In the genomic region with DNA sequence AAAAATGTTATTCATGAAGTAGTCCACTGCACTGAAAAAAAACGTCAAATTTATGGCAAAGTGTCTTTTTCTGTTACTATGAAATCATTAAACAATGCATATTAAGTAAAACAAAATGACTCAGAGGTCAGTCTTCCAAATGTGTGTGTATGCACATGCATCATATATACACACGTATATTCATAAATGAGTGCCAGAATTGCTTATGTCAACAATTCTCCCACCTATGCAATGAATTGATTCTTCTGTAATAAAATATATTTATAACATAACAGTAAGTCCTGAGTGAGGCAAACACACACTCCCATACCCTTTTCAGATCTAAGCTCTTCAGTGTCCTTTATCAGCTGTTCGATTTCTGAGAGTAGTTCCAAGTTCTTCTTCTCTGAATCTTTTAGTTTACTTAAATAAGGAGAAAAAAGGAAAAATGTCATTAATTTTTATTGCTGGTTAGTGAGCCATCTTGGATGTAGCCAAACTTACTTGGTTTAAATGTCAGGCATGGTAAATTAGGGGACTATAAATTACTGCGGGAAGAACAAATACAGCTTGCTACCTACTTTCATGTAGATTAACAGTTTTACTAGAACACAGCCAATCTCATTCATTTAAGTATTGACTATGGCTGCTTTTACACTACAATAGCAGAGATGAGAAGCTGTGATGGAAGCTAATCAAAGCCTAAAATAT, we compare ENCODE assay signal across 19 cellular contexts.
A peak's percentile ranks its signal among the peaks of the same experiment; 100 is the strongest.
DNase-seq lines count a peak whose midpoint lies in the region; ATAC-seq, FAIRE-seq and TF ChIP-seq lines count a peak whose summit lies in the region.
"Had no signal": no experiment of that assay in that cellular context is flagged by ENCODE, and none has a peak within 500 bp of the region (broad histone marks: within the 10 kb centered on the region; RNA-seq: fewer than 3 reads in every experiment).

No MANE protein-coding gene starts in this region.

- H3K79me1 ChIP-seq in trophoblast cell (ENCODE audit: low read length): no peaks in the 10 kb centered on the region

- H3K9me2 ChIP-seq in PC-3 (replicated peaks; ENCODE audit: low read length): no peaks in the 10 kb centered on the region

- H2BK5ac ChIP-seq in trophoblast cell (ENCODE audit: low read depth, low read length, poor library complexity): no peak overlapping the region

- H3F3A ChIP-seq in PC-3 (ENCODE audit: low read length, unreplicated experiment): peaks cover 5% of the 10 kb centered on the region

- BruUV-seq in HepG2 (replicated peaks; lab: Mats Ljungman, UMichigan) (no TSS peak), PC-3 (replicated peaks; lab: Mats Ljungman, UMichigan) (no TSS peak)

- H2AFZ ChIP-seq in HepG2 (ENCODE audit: low read length): no peak overlapping the region
- H2AFZ ChIP-seq in PC-3 (ENCODE audit: low read length): no peak overlapping the region
- H2AFZ ChIP-seq in trophoblast cell (ENCODE audit: insufficient read depth, low read length, poor library complexity): no peak overlapping the region

- POLR2A ChIA-PET in HepG2 (lab: Yijun Ruan, JAX): no interaction called here
- POLR2A ChIA-PET in HEK293 (lab: Yijun Ruan, JAX): no interaction called here
- POLR2A ChIA-PET in PC-3 (lab: Charles Lee; ENCODE audit: unreplicated experiment): no interaction called here

- CTCF ChIA-PET in HepG2 (lab: Yijun Ruan, JAX; ENCODE audit: low intra/inter-chr PET ratio, low total read pairs) (no interaction called here), HEK293 (lab: Yijun Ruan, JAX) (interaction anchor here (0.6 to 1.3 kb wide), 4 partner anchors 10 to 591 kb away, joined by 3 to 6 read pairs (median 4); no protein-coding TSS in a partner anchor), PC-3 (lab: Charles Lee) (interaction anchor here (0.6 kb wide), 1 partner anchor 1007 kb away, joined by 4 read pairs; no protein-coding TSS in a partner anchor)

- no peak for TF ChIP-seq RAD21 in HepG2 (CRISPR knock-in tag; IDR thresholded peaks at IDR 0.05)

- intact Hi-C loops in HepG2 (cut with micrococcal nuclease; ENCODE audit: unreplicated experiment): no loop called here
- intact Hi-C loops in right lobe of liver (cut with DNase I): no loop called here
- intact Hi-C loops in PC-3 (cut with micrococcal nuclease): no loop called here

- no peak overlapping the region for H3K14ac ChIP-seq in trophoblast cell (ENCODE audit: low read length)

- H3K9me3 ChIP-seq in HepG2 (ENCODE audit: low read length): no peaks in the 10 kb centered on the region
- no peaks in the 10 kb centered on the region for H3K9me3 ChIP-seq in right lobe of liver
- no peaks in the 10 kb centered on the region for H3K9me3 ChIP-seq in HEK293 (ENCODE audit: control insufficient read depth, insufficient read depth, low read depth, low read length)
- no peaks in the 10 kb centered on the region for H3K9me3 ChIP-seq in PC-3 (ENCODE audit: low read length)
- H3K9me3 ChIP-seq in trophoblast cell (ENCODE audit: insufficient read depth, low read depth, low read length): no peaks in the 10 kb centered on the region
- H3K9me3 ChIP-seq: Caco-2 had no signal

- peaks cover 2 to 21% of the 10 kb centered on the region in 2 experiments; a peak in 1 of 5 replicates for H3K36me3 ChIP-seq in HepG2 (replicated peaks in 1 of 2; ENCODE audit: control insufficient read depth in 1 of 2, insufficient read depth in 2 of 2, low read length in 2 of 2)
- H3K36me3 ChIP-seq in right lobe of liver: peaks cover 0 to 10% (median 5%) of the 10 kb centered on the region in 4 donors
- peaks cover 3 to 5% of the 10 kb centered on the region in 2 experiments; a peak in 2 of 3 replicates for H3K36me3 ChIP-seq in HEK293 (ENCODE audit: control insufficient read depth in 2 of 2, insufficient read depth in 1 of 2, low read length in 2 of 2)
- H3K36me3 ChIP-seq in PC-3 (ENCODE audit: low read depth, low read length): no peaks in the 10 kb centered on the region; the same call in 1 of the 2 replicates
- no peaks in the 10 kb centered on the region for H3K36me3 ChIP-seq in trophoblast cell (ENCODE audit: control insufficient read depth in 1 of 2, insufficient read depth in 2 of 2, low read length in 2 of 2)

- H3K4me2 ChIP-seq in HepG2 (ENCODE audit: low read depth, low read length) (no peak overlapping the region), PC-3 (ENCODE audit: low read length) (peak overlapping the region; percentile 82), trophoblast cell (ENCODE audit: low read length) (no peak overlapping the region)

- no peak overlapping the region for H3K18ac ChIP-seq in trophoblast cell (ENCODE audit: low read length)

- ATAC-seq in HepG2: no peak
- ATAC-seq in right lobe of liver: no peak
- ATAC-seq in PC-3: no peak

- H3K9ac ChIP-seq in HepG2 (ENCODE audit: insufficient read depth, low read depth, low read length): no peak overlapping the region
- H3K9ac ChIP-seq in PC-3 (ENCODE audit: low read length): peak overlapping the region; percentile 40
- no peak overlapping the region for H3K9ac ChIP-seq in trophoblast cell (ENCODE audit: low read length)
- H3K9ac ChIP-seq: KMS-11 had no signal

- H4K8ac ChIP-seq in trophoblast cell (ENCODE audit: low read depth, low read length): no peak overlapping the region

- H3K23ac ChIP-seq in trophoblast cell (ENCODE audit: low read length): no peak overlapping the region

- H3K27me3 ChIP-seq in HepG2 (ENCODE audit: control insufficient read depth in 1 of 2, insufficient read depth in 2 of 2, low read length in 2 of 2): no peaks in the 10 kb centered on the region
- H3K27me3 ChIP-seq in right lobe of liver: no peaks in the 10 kb centered on the region
- H3K27me3 ChIP-seq in PC-3 (ENCODE audit: low read length): no peaks in the 10 kb centered on the region
- no peaks in the 10 kb centered on the region for H3K27me3 ChIP-seq in trophoblast cell (ENCODE audit: insufficient read depth, low read length)

- no peak overlapping the region for H2AK5ac ChIP-seq in trophoblast cell (ENCODE audit: low read length)

- no peaks in the 10 kb centered on the region for H3K79me2 ChIP-seq in HepG2 (ENCODE audit: insufficient read depth, low read length)
- H3K79me2 ChIP-seq in PC-3 (ENCODE audit: low read length): no peaks in the 10 kb centered on the region
- H3K79me2 ChIP-seq in trophoblast cell (ENCODE audit: control insufficient read depth, insufficient read depth, low read length, poor library complexity): no peaks in the 10 kb centered on the region

- TF ChIP-seq EP300 in HepG2 (IDR thresholded peaks at IDR 0.05; ENCODE audit: low read depth in 2 of 2, low read length in 2 of 2) (no peak), HepG2 (CRISPR knock-in tag; IDR thresholded peaks at IDR 0.05; ENCODE audit: borderline replicate concordance) (no peak)

- no peak overlapping the region for H4K91ac ChIP-seq in trophoblast cell (ENCODE audit: low read depth, low read length)

- H2BK120ac ChIP-seq in trophoblast cell (ENCODE audit: insufficient read depth, low read length, poor library complexity): no peak overlapping the region

- in situ Hi-C loops in HepG2 (cut with HindIII; ENCODE audit: extremely low pct_ligation_motif_present, low pct_unique_long_range_greater_than_20kb): no loop called here

- no peak for TF ChIP-seq CTCF in HepG2 (CRISPR knock-in tag; IDR thresholded peaks at IDR 0.05)
- TF ChIP-seq CTCF in right lobe of liver (IDR thresholded peaks at IDR 0.05): no peak
- no peak for TF ChIP-seq CTCF in HEK293 (tag by site-specific recombination; IDR thresholded peaks at IDR 0.05)
- TF ChIP-seq CTCF in PC-3 (conservative IDR thresholded peaks at IDR 0.05; ENCODE audit: low read depth, low read length): no peak

- no peak for DNase-seq in HepG2 (ENCODE audit: low spot score)
- no peak for DNase-seq in right lobe of liver
- peak; percentile 35 for DNase-seq in PC-3
- DNase-seq in NCI-H2227 treated with DMSO at 0.1 percent for 48 hours (lab: John Stamatoyannopoulos, UW): no peak
- no peak for DNase-seq in trophoblast cell
- DNase-seq in NCI-H526 treated with DMSO at 0.1 percent for 48 hours (lab: John Stamatoyannopoulos, UW): no peak
- DNase-seq: AML-193; Caco-2; CD4-positive, alpha-beta T cell; DMS153; DMS79 treated with DMSO at 0.1 percent for 48 hours; GF-D8; H9 had no signal

- WGBS in HepG2 (ENCODE audit: low lambda C conversion rate): 91% methylated on average over 4 of the region's 4 CpGs
- 90% methylated on average over 4 of the region's 4 CpGs for WGBS in right lobe of liver (ENCODE audit: insufficient coverage, low coverage, low lambda C conversion rate, missing lambda C conversion rate)
- WGBS in trophoblast cell (ENCODE audit: extremely low coverage, insufficient coverage, insufficient read length): no CpG with 5 or more reads among the region's 4 CpGs

- no peak overlapping the region for H3K4me3 ChIP-seq in HepG2 (replicated peaks in 1 of 3; ENCODE audit: insufficient read depth in 1 of 3, low read depth in 2 of 3, low read length in 3 of 3)
- H3K4me3 ChIP-seq in right lobe of liver: no peak overlapping the region
- no peak overlapping the region for H3K4me3 ChIP-seq in HEK293 (ENCODE audit: low read depth, low read length)
- no peak overlapping the region for H3K4me3 ChIP-seq in PC-3 (ENCODE audit: low read length)
- no peak overlapping the region for H3K4me3 ChIP-seq in trophoblast cell (ENCODE audit: low read depth, low read length)

- H4K20me1 ChIP-seq in HepG2 (ENCODE audit: insufficient read depth, low read length) (no peaks in the 10 kb centered on the region), PC-3 (ENCODE audit: low read length) (no peaks in the 10 kb centered on the region)

- H3K4ac ChIP-seq in trophoblast cell (ENCODE audit: low read depth, low read length): no peak overlapping the region

- H2BK12ac ChIP-seq in trophoblast cell (ENCODE audit: low read length): no peak overlapping the region

- TF ChIP-seq POLR2A in HepG2 (IDR thresholded peaks at IDR 0.05; ENCODE audit: insufficient read depth in 1 of 2, low read depth in 2 of 2, low read length in 2 of 2) (no peak), right lobe of liver (IDR thresholded peaks at IDR 0.05) (no peak)

- H3K27ac ChIP-seq in HepG2 (ENCODE audit: extremely low read length, insufficient read depth, low read length) (no peak overlapping the region), right lobe of liver (no peak overlapping the region), HEK293 (ENCODE audit: extremely low read depth, low read depth, low read length) (no peak overlapping the region), PC-3 (ENCODE audit: low read length) (peak overlapping the region; percentile 74), trophoblast cell (ENCODE audit: low read depth, low read length) (no peak overlapping the region)
- H3K27ac ChIP-seq: C4-2B, HL-60, KMS-11 had no signal

- no peaks in the 10 kb centered on the region for H3K4me1 ChIP-seq in HepG2 (ENCODE audit: insufficient read depth, low read length)
- H3K4me1 ChIP-seq in right lobe of liver: no peaks in the 10 kb centered on the region
- H3K4me1 ChIP-seq in HEK293 (ENCODE audit: control insufficient read depth, insufficient read depth, low read length): peaks cover 15% of the 10 kb centered on the region; the same call in 1 of the 2 replicates
- H3K4me1 ChIP-seq in PC-3 (ENCODE audit: insufficient read depth, low read length): peaks cover 19% of the 10 kb centered on the region
- H3K4me1 ChIP-seq in trophoblast cell (ENCODE audit: control insufficient read depth in 1 of 2, insufficient read depth in 2 of 2, low read length in 2 of 2): no peaks in the 10 kb centered on the region
- H3K4me1 ChIP-seq: Caco-2 had no signal

- FAIRE-seq in HepG2 (lab: Jason Lieb, UNC): no peak
- FAIRE-seq: A204.1, H1 had no signal

- H4K12ac ChIP-seq in trophoblast cell (ENCODE audit: low read depth, low read length): no peak overlapping the region

TF ChIP-seq in HEK293, 187 proteins besides CTCF, POLR2A, EP300 and RAD21 (continues in another document):
- TF ChIP-seq GLIS2 (tag by site-specific recombination; IDR thresholded peaks at IDR 0.05): no peak
